ENCODE assay signal across 12 cellular contexts in the genomic region with DNA sequence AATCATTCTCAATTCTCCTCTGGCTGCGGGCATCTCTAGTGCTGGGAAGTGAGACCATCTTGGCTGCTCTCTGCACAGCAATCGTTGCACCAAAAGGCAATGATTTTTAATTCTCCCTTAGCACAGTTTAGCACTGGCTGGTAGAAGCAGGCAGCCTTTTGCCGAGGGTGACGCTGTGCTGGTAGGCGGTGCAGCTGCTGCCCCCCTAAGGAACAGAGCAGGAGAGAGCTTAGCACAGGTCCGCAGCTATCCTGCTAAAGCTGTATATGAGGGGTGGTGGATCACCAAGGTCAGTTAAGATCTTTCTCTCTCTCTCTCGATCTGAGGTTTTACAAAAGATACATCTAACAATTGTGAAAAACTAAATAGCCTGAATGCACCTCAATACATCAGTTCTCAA.
A peak's percentile ranks its signal among the peaks of the same experiment; 100 is the strongest.
DNase-seq lines count a peak whose midpoint lies in the region; ATAC-seq, FAIRE-seq and TF ChIP-seq lines count a peak whose summit lies in the region.
"Had no signal": no experiment of that assay in that cellular context is flagged by ENCODE, and none has a peak within 500 bp of the region (broad histone marks: within the 10 kb centered on the region; RNA-seq: fewer than 3 reads in every experiment).

No MANE protein-coding gene starts in this region.

- no peaks in the 10 kb centered on the region for H3K36me3 ChIP-seq in Caco-2 (ENCODE audit: control insufficient read depth, insufficient read depth, low read length)

- peak in 1 of 2 experiments; percentile 40 for DNase-seq in Caco-2
- peak; percentile 14 for DNase-seq in HTR-8/SVneo (ENCODE audit: insufficient read length, low spot score)
- DNase-seq in activated naive CD4-positive, alpha-beta T cell treated with anti-CD3 and anti-CD28 coated beads, Interleukin-2, amount 50 U/mL, for 16 hours, result peak; percentile 23
- DNase-seq in neural crest cell (ENCODE audit: low read depth, low spot score), result peak; percentile 2
- no peak for DNase-seq in medulla oblongata (ENCODE audit: extremely low spot score)
- DNase-seq in DMS153 treated with DMSO at 0.1 percent for 48 hours (lab: John Stamatoyannopoulos, UW; ENCODE audit: unreplicated experiment), result no peak
- DNase-seq in NCI-H510A (lab: John Stamatoyannopoulos, UW), result no peak
- DNase-seq: DMS79 treated with DMSO at 0.1 percent for 48 hours, GM23248 had no signal

- TF ChIP-seq CTCF in Caco-2 (IDR thresholded peaks at IDR 0.05; ENCODE audit: insufficient read depth in 1 of 2, low read depth in 1 of 2, low read length in 1 of 2, severe bottlenecking in 1 of 2, unreplicated experiment in 1 of 2) (peak; percentile 25 to 60), neural crest cell (conservative IDR thresholded peaks at IDR 0.05) (no peak)

- no peak for FAIRE-seq in HTR-8/SVneo (lab: Jason Lieb, UNC)
- FAIRE-seq: islet of Langerhans had no signal

- no peak for ATAC-seq in GM19452 (IDR thresholded peaks at IDR 0.05; ENCODE audit: unreplicated experiment)

- H3K27me3 Mint-ChIP-seq in Caco-2 (ENCODE audit: insufficient read depth, unreplicated experiment) (peaks cover 5% of the 10 kb centered on the region), neural crest cell (ENCODE audit: low read depth) (peaks cover 54% of the 10 kb centered on the region)

- POLR2A ChIA-PET in Caco-2 (lab: Charles Lee), result no interaction called here

- no peaks in the 10 kb centered on the region for H3K9me3 Mint-ChIP-seq in Caco-2 (ENCODE audit: unreplicated experiment)
- no peaks in the 10 kb centered on the region for H3K9me3 Mint-ChIP-seq in neural crest cell
- H3K9me3 Mint-ChIP-seq: T-helper 1 cell treated with Interleukin-12 subunit alpha and Interleukin-12 subunit beta and Interleukin-4 antibody, amounts not matched to agents 30 μg/mL and 1 μg/mL, for 36 hours had no signal

- H3K4me3 ChIP-seq in Caco-2 (ENCODE audit: low read depth, low read length), result no peak overlapping the region
- H3K4me3 ChIP-seq: GM23248 had no signal

- H3K27ac Mint-ChIP-seq in Caco-2 (ENCODE audit: unreplicated experiment) (no peak overlapping the region), neural crest cell (ENCODE audit: unreplicated experiment) (no peak overlapping the region)
- H3K27ac Mint-ChIP-seq: T-helper 1 cell treated with Interleukin-12 subunit alpha and Interleukin-12 subunit beta and Interleukin-4 antibody, amounts not matched to agents 30 μg/mL and 1 μg/mL, for 36 hours had no signal

- H3K4me3 Mint-ChIP-seq in Caco-2 (ENCODE audit: unreplicated experiment) (no peak overlapping the region), neural crest cell (no peak overlapping the region)
- H3K4me3 Mint-ChIP-seq: T-helper 1 cell treated with Interleukin-12 subunit alpha and Interleukin-12 subunit beta and Interleukin-4 antibody, amounts not matched to agents 30 μg/mL and 1 μg/mL, for 36 hours had no signal

- no TSS peak for BruUV-seq in Caco-2 (replicated peaks; lab: Mats Ljungman, UMichigan)

- H3K4me1 Mint-ChIP-seq in Caco-2 (ENCODE audit: low read depth, unreplicated experiment), result no peaks in the 10 kb centered on the region
- no peaks in the 10 kb centered on the region for H3K4me1 Mint-ChIP-seq in neural crest cell

- H3K4me1 ChIP-seq in Caco-2, result no peaks in the 10 kb centered on the region

- intact Hi-C loops in Caco-2 (cut with micrococcal nuclease; ENCODE audit: unreplicated experiment), result loop anchor here (1.0 to 10.0 kb wide), 3 partner anchors 78 to 570 kb away; a partner anchor contains a TSS

- H3K36me3 Mint-ChIP-seq in Caco-2 (ENCODE audit: insufficient read depth, unreplicated experiment) (no peaks in the 10 kb centered on the region), neural crest cell (ENCODE audit: low read depth) (no peaks in the 10 kb centered on the region)

- CTCF ChIA-PET in Caco-2 (lab: Charles Lee), result interaction anchor here (1.0 to 1.1 kb wide), 2 partner anchors 13 to 78 kb away, joined by 3 to 5 read pairs; no protein-coding TSS in a partner anchor

- no peaks in the 10 kb centered on the region for H3K9me3 ChIP-seq in Caco-2

- no peaks in the 10 kb centered on the region; the same call in 1 of the 2 replicates for H3K27me3 ChIP-seq in Caco-2 (replicated peaks; ENCODE audit: control insufficient read depth, insufficient read depth, low read length)

Comparison
In these comparisons a context has a peak if more than half of its experiments do, and no peak if none do; other contexts are left out.
1. DNase-seq: peak in HTR-8/SVneo (single experiment), activated naive CD4-positive, alpha-beta T cell treated with anti-CD3 and anti-CD28 coated beads, Interleukin-2, amount 50 U/mL, for 16 hours (single experiment) and neural crest cell (single experiment); none in medulla oblongata (single experiment), DMS153 treated with DMSO at 0.1 percent for 48 hours (single experiment) and NCI-H510A (single experiment).